Comparison of ENCODE assay signal across 19 cellular contexts in genomic region chr15:77033417-77033728, GRCh38.
A peak's percentile ranks its signal among the peaks of the same experiment; 100 is the strongest.
DNase-seq lines count a peak whose midpoint lies in the region; ATAC-seq and TF ChIP-seq lines count a peak whose summit lies in the region.
"Had no signal": no experiment of that assay in that cellular context is flagged by ENCODE, and none has a peak within 500 bp of the region (broad histone marks: within the 10 kb centered on the region; RNA-seq: fewer than 3 reads in every experiment).

No MANE protein-coding gene starts in this region.

- peaks cover 28% of the 10 kb centered on the region for H3K36me3 Mint-ChIP-seq in central memory CD8-positive, alpha-beta T cell (ENCODE audit: insufficient read depth)

- H3K9me3 Mint-ChIP-seq in central memory CD8-positive, alpha-beta T cell, result no peaks in the 10 kb centered on the region
- H3K9me3 Mint-ChIP-seq: CD8-positive, alpha-beta T cell had no signal

- H3K27ac ChIP-seq in neutrophil, result peak overlapping the region; percentile 69
- H3K27ac ChIP-seq: heart left ventricle, SK-N-MC had no signal

- H3K4me1 ChIP-seq in neutrophil (ENCODE audit: control insufficient read depth in 1 of 2, insufficient read depth in 1 of 2, low read depth in 1 of 2, low read length in 1 of 2), result no peaks in the 10 kb centered on the region

- H3K4me1 Mint-ChIP-seq in central memory CD8-positive, alpha-beta T cell, result peaks cover 12% of the 10 kb centered on the region

- H3K36me3 ChIP-seq in neutrophil, result peaks cover 96% of the 10 kb centered on the region

- peak; percentile 3 for DNase-seq in stimulated activated CD4-positive, alpha-beta T cell treated with anti-CD3 and anti-CD28 coated beads, Interleukin-4, amount 100 ng/mL, for 24 hours
- no peak for DNase-seq in stimulated activated CD4-positive, alpha-beta T cell treated with anti-CD3 and anti-CD28 coated beads, Interleukin-4, amount 100 ng/mL, for 4 hours
- no peak for DNase-seq in central memory CD8-positive, alpha-beta T cell (ENCODE audit: low spot score in 2 of 2)
- no peak for DNase-seq in hepatic stellate cell (ENCODE audit: low spot score)
- no peak for DNase-seq in NCI-H446 treated with DMSO at 0.1 percent for 48 hours (lab: John Stamatoyannopoulos, UW)
- no peak for DNase-seq in activated T-cell treated with anti-CD3 and anti-CD28 coated beads for 4 hours
- DNase-seq: activated CD4-positive, CD25-positive, alpha-beta regulatory T cell; NCI-H1105; NCI-H2081 treated with DMSO at 0.1 percent for 48 hours; NCI-H510A had no signal

- no peak for TF ChIP-seq CTCF in neutrophil (IDR thresholded peaks at IDR 0.05)

- no peaks in the 10 kb centered on the region for H3K27me3 ChIP-seq in neutrophil
- H3K27me3 ChIP-seq: spleen had no signal

- H3K27me3 Mint-ChIP-seq in central memory CD8-positive, alpha-beta T cell, result no peaks in the 10 kb centered on the region
- H3K27me3 Mint-ChIP-seq: activated naive CD8-positive, alpha-beta T cell treated with anti-CD3 and anti-CD28 coated beads, Interleukin-2, amount 10 ng/mL, durations not matched to agents 7 days and 5 days; brain had no signal

- ATAC-seq in central memory CD8-positive, alpha-beta T cell (replicated peaks; ENCODE audit: extremely low read depth, poor library complexity, severe bottlenecking), result no peak
- no peak for ATAC-seq in GM21529 (IDR thresholded peaks at IDR 0.05; ENCODE audit: unreplicated experiment)
- ATAC-seq: CD8-positive, alpha-beta T cell; GM12878; heart left ventricle had no signal

- no peak overlapping the region for H3K4me3 ChIP-seq in neutrophil (ENCODE audit: low read depth in 1 of 2, low read length in 1 of 2)
- H3K4me3 ChIP-seq: GM12878, heart left ventricle, SK-N-MC, spleen had no signal

- H3K4me3 Mint-ChIP-seq in central memory CD8-positive, alpha-beta T cell, result no peak overlapping the region
- H3K4me3 Mint-ChIP-seq: activated naive CD8-positive, alpha-beta T cell treated with anti-CD3 and anti-CD28 coated beads, Interleukin-2, amount 10 ng/mL, durations not matched to agents 7 days and 5 days; CD8-positive, alpha-beta T cell had no signal

- peak overlapping the region; percentile 92 for H3K27ac Mint-ChIP-seq in central memory CD8-positive, alpha-beta T cell (ENCODE audit: low read depth)

- H3K9me3 ChIP-seq in neutrophil, result no peaks in the 10 kb centered on the region
- H3K9me3 ChIP-seq: heart left ventricle, spleen had no signal
